In genomic region chr2:168890006-168890782, GRCh38 we compare ENCODE assay signal across 1 cellular context.
TF ChIP-seq lines count a peak whose summit lies in the region.

Gene SPC25, minus strand, starts transcription at chr2:168890430. Its CDS starts 911 bp downstream, at chr2:168889519.

TF ChIP-seq in HepG2, 621 proteins besides CTCF, POLR2A, EP300 and RAD21 (continued from another document and continues in another):
- TF ChIP-seq ZNF275 (CRISPR knock-in tag; IDR thresholded peaks at IDR 0.05; ENCODE audit: borderline replicate concordance) (peak; percentile 90; the same call in 1 of the 2 replicates), ZNF3 (CRISPR knock-in tag; IDR thresholded peaks at IDR 0.05) (no peak), ZNF619 (CRISPR knock-in tag; IDR thresholded peaks at IDR 0.05) (peak; percentile 98), KLF9 (CRISPR knock-in tag; IDR thresholded peaks at IDR 0.05; ENCODE audit: low read depth) (no peak), ZSCAN9 (CRISPR knock-in tag; IDR thresholded peaks at IDR 0.05; ENCODE audit: borderline replicate concordance) (no peak), REL (CRISPR knock-in tag; conservative IDR thresholded peaks at IDR 0.05) (no peak), NPAS2 (CRISPR knock-in tag; IDR thresholded peaks at IDR 0.05; ENCODE audit: borderline replicate concordance) (no peak), HMG20A (CRISPR knock-in tag; IDR thresholded peaks at IDR 0.05; ENCODE audit: borderline replicate concordance) (no peak), KDM5B (CRISPR knock-in tag; IDR thresholded peaks at IDR 0.05; ENCODE audit: borderline replicate concordance) (peak; percentile 79; the same call in 1 of the 2 replicates), ZNF24 (IDR thresholded peaks at IDR 0.05) (no peak), ZNF749 (CRISPR knock-in tag; IDR thresholded peaks at IDR 0.05; ENCODE audit: borderline replicate concordance) (no peak), SMAD1 (CRISPR knock-in tag; IDR thresholded peaks at IDR 0.05; ENCODE audit: borderline replicate concordance, low read depth) (peak; percentile 97; the same call in 1 of the 2 replicates), NFKBIZ (CRISPR knock-in tag; IDR thresholded peaks at IDR 0.05) (no peak), SIX1 (CRISPR knock-in tag; IDR thresholded peaks at IDR 0.05; ENCODE audit: borderline replicate concordance) (no peak), RFXAP (CRISPR knock-in tag; IDR thresholded peaks at IDR 0.05; ENCODE audit: borderline replicate concordance) (peak; percentile 88; the same call in 1 of the 2 replicates), ZNF484 (CRISPR knock-in tag; IDR thresholded peaks at IDR 0.05; ENCODE audit: borderline replicate concordance, low read depth) (no peak), ZKSCAN5 (CRISPR knock-in tag; IDR thresholded peaks at IDR 0.05) (no peak), ZFP36L2 (CRISPR knock-in tag; IDR thresholded peaks at IDR 0.05) (no peak; the same call in 1 of the 2 replicates), TFE3 (CRISPR knock-in tag; IDR thresholded peaks at IDR 0.05) (0 out of 2 replicates have a peak, but pooled peaks have one; percentile 37), MLLT10 (CRISPR knock-in tag; IDR thresholded peaks at IDR 0.05) (no peak), ZNF317 (CRISPR knock-in tag; IDR thresholded peaks at IDR 0.05) (peak; percentile 42; the same call in 1 of the 2 replicates), ARID4A (CRISPR knock-in tag; IDR thresholded peaks at IDR 0.05; ENCODE audit: borderline replicate concordance) (peak; percentile 98), PRPF4 (IDR thresholded peaks at IDR 0.05; ENCODE audit: low read depth, low read length, poor library complexity, severe bottlenecking) (no peak), SPEN (CRISPR knock-in tag; IDR thresholded peaks at IDR 0.05; ENCODE audit: low read depth) (peak; percentile 76; the same call in 1 of the 2 replicates), ZNF451 (CRISPR knock-in tag; IDR thresholded peaks at IDR 0.05) (no peak), ZNF704 (CRISPR knock-in tag; IDR thresholded peaks at IDR 0.05; ENCODE audit: borderline replicate concordance) (peak; percentile 79; the same call in 1 of the 2 replicates), NR2F6 (IDR thresholded peaks at IDR 0.05) (no peak), NR2F6 (CRISPR knock-in tag; IDR thresholded peaks at IDR 0.05) (no peak), TBX2 (CRISPR knock-in tag; IDR thresholded peaks at IDR 0.05; ENCODE audit: borderline replicate concordance) (peak; percentile 49; the same call in 1 of the 2 replicates), ZC3H4 (CRISPR knock-in tag; IDR thresholded peaks at IDR 0.05; ENCODE audit: borderline replicate concordance) (no peak), HOXA5 (CRISPR knock-in tag; IDR thresholded peaks at IDR 0.05) (peak; percentile 82; the same call in 1 of the 2 replicates), IRF9 (CRISPR knock-in tag; IDR thresholded peaks at IDR 0.05; ENCODE audit: borderline replicate concordance) (no peak), ZBTB21 (CRISPR knock-in tag; IDR thresholded peaks at IDR 0.05) (no peak), HNRNPK (IDR thresholded peaks at IDR 0.05; ENCODE audit: low read depth, low read length, poor library complexity, severe bottlenecking) (no peak), ZNF331 (CRISPR knock-in tag; IDR thresholded peaks at IDR 0.05) (peak; percentile 32; the same call in 1 of the 2 replicates), ZHX1 (CRISPR knock-in tag; IDR thresholded peaks at IDR 0.05; ENCODE audit: low read depth) (no peak), IRF2 (CRISPR knock-in tag; IDR thresholded peaks at IDR 0.05) (peak; percentile 98), ZFY (CRISPR knock-in tag; IDR thresholded peaks at IDR 0.05) (peak; percentile 92), ZNF784 (CRISPR knock-in tag; IDR thresholded peaks at IDR 0.05; ENCODE audit: borderline replicate concordance) (peak; percentile 79; the same call in 1 of the 2 replicates), ZNF564 (CRISPR knock-in tag; IDR thresholded peaks at IDR 0.05) (no peak), GATA4 (IDR thresholded peaks at IDR 0.05; ENCODE audit: borderline replicate concordance, low read depth) (no peak), NCOR1 (IDR thresholded peaks at IDR 0.05; ENCODE audit: borderline replicate concordance, low read length) (peak; percentile 56; the same call in 1 of the 2 replicates), ZNF576 (CRISPR knock-in tag; IDR thresholded peaks at IDR 0.05) (no peak), KDM6A (CRISPR knock-in tag; IDR thresholded peaks at IDR 0.05; ENCODE audit: low read depth) (no peak), ZBTB7B (CRISPR knock-in tag; IDR thresholded peaks at IDR 0.05) (no peak; the same call in none of the 2 replicates), MIER3 (CRISPR knock-in tag; IDR thresholded peaks at IDR 0.05; ENCODE audit: borderline replicate concordance) (0 out of 2 replicates have a peak, but pooled peaks have one; percentile 24), SNAPC2 (CRISPR knock-in tag; IDR thresholded peaks at IDR 0.05) (no peak), CEBPZ (IDR thresholded peaks at IDR 0.05; ENCODE audit: low read length) (no peak), KAT8 (CRISPR knock-in tag; IDR thresholded peaks at IDR 0.05) (peak; percentile 74; the same call in 1 of the 2 replicates), KLF6 (CRISPR knock-in tag; IDR thresholded peaks at IDR 0.05) (no peak), ZNF569 (CRISPR knock-in tag; IDR thresholded peaks at IDR 0.05; ENCODE audit: borderline replicate concordance) (no peak)
